ENCODE assay signal across 18 cellular contexts in the genomic region with DNA sequence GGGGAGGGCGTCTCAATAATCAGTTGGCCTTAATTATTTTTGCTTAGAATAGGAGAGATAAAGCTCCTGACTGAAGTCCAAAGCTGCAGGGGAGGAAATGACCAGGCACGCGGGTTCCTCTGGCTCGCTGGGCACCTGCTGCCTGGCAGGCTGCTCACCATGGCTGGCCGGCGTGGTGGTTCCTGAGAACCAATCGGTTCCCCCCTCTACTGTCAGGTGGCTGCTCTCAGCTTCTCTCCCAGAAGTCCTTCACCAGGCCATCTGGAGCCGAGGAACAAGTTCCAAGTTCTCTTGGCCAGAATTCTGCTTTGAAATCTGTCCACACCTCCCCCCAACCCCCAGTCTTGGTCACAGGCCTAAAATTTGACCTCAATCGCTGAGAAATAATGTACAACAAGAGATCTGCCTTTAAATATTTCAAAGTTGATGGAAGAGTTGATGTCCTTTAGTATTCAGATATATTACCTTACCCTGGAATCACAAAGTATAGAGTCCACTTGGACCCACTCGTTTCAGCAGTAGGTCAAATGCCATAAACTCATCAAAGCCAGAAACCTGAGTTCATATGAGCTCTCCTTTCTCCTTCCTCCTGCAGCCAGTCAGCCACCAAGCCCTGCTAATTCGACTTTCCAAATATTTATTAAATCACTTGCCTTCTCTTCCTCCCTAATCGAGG. TPM values are rescaled to one million over a fixed set of nuclear protein-coding genes. Genes with fewer than 3 reads are reported as not detected.
DNase-seq lines count a peak whose midpoint lies in the region; ATAC-seq and TF ChIP-seq lines count a peak whose summit lies in the region.
"Had no signal": no experiment of that assay in that cellular context is flagged by ENCODE, and none has a peak within 500 bp of the region (broad histone marks: within the 10 kb centered on the region; RNA-seq: fewer than 3 reads in every experiment).

No MANE protein-coding gene starts in this region.

- TF ChIP-seq POLR2A in ovary (IDR thresholded peaks at IDR 0.05): no peak

- in situ Hi-C loops in G401 (cut with HindIII; ENCODE audit: low sequenced_read_pairs): no loop called here

- ATAC-seq in left ventricle myocardium superior: peak; percentile 72
- ATAC-seq in GM21447 (IDR thresholded peaks at IDR 0.05; ENCODE audit: unreplicated experiment): no peak
- ATAC-seq in GM19452 (IDR thresholded peaks at IDR 0.05; ENCODE audit: unreplicated experiment): no peak

- 15 to 45% (median 33%) methylated on average over 12 of the region's 12 CpGs for WGBS in ovary, 3 donors

- no peaks in the 10 kb centered on the region for H3K36me3 ChIP-seq in ovary
- H3K36me3 ChIP-seq: SJCRH30 had no signal

- no peak for TF ChIP-seq CTCF in ovary (IDR thresholded peaks at IDR 0.05)

- TF ChIP-seq EP300 in ovary (IDR thresholded peaks at IDR 0.05): no peak

- H3K9me3 ChIP-seq in ovary: no peaks in the 10 kb centered on the region
- H3K9me3 ChIP-seq: SJCRH30 had no signal

- DNase-seq in G401 (ENCODE audit: low spot score): peak; percentile 98
- peak; percentile 88 for DNase-seq in NCI-H446 treated with DMSO at 0.1 percent for 48 hours (lab: John Stamatoyannopoulos, UW)
- peak; percentile 39 for DNase-seq in left ventricle myocardium superior
- DNase-seq in ovary: peak in 4 of 5 donors; percentile 24 to 37 (median 35)
- no peak for DNase-seq in effector CD8-positive, alpha-beta T cell (lab: John Stamatoyannopoulos, UW)
- DNase-seq in NCI-H2081 (lab: John Stamatoyannopoulos, UW): no peak
- DNase-seq: CD4-positive, CD25-positive, alpha-beta regulatory T cell; DMS79 treated with DMSO at 0.1 percent for 48 hours; HFFc6; NCI-H1092; NCI-H146; NCI-H2081 treated with DMSO at 0.1 percent for 48 hours; NCI-H774; RPMI8226; SJCRH30 had no signal

- no peak overlapping the region for H3K4me3 ChIP-seq in ovary
- H3K4me3 ChIP-seq: SJCRH30 had no signal

- no peaks in the 10 kb centered on the region for H3K27me3 ChIP-seq in ovary
- H3K27me3 ChIP-seq: SJCRH30 had no signal

- intact Hi-C loops in left ventricle myocardium superior (cut with micrococcal nuclease) (no loop called here), ovary (cut with DNase I) (no loop called here)

- H3K4me1 ChIP-seq in ovary (ENCODE audit: insufficient read depth): no peaks in the 10 kb centered on the region

- no peak overlapping the region for H3K27ac ChIP-seq in ovary
- H3K27ac ChIP-seq: KMS-11, SJCRH30 had no signal

RNA-seq across cellular contexts. Expression of gene EXPH5, which starts 25.2 kb away (rescaled TPM):
- 3.6 and 6.5 TPM in 2 replicates for total RNA-seq in G401 (2014; rRNA removed; shearing (Covaris generic))
- total RNA-seq in left ventricle myocardium superior (2.4 TPM), ovary (1 to 10 TPM; 1.1 to 5.7 (median 2.1) TPM)
- under 1 TPM; 0.12 to 0.37 TPM for polyA plus RNA-seq in ovary

Comparison
In these comparisons a context has a peak if more than half of its experiments do, and no peak if none do; other contexts are left out.
1. DNase-seq: peak in G401 (single experiment), NCI-H446 treated with DMSO at 0.1 percent for 48 hours (single experiment), left ventricle myocardium superior (single experiment) and ovary (4 of 5); none in effector CD8-positive, alpha-beta T cell (single experiment) and NCI-H2081 (0 of 2).